1 cellular context compared by ENCODE assay signal in the genomic region with DNA sequence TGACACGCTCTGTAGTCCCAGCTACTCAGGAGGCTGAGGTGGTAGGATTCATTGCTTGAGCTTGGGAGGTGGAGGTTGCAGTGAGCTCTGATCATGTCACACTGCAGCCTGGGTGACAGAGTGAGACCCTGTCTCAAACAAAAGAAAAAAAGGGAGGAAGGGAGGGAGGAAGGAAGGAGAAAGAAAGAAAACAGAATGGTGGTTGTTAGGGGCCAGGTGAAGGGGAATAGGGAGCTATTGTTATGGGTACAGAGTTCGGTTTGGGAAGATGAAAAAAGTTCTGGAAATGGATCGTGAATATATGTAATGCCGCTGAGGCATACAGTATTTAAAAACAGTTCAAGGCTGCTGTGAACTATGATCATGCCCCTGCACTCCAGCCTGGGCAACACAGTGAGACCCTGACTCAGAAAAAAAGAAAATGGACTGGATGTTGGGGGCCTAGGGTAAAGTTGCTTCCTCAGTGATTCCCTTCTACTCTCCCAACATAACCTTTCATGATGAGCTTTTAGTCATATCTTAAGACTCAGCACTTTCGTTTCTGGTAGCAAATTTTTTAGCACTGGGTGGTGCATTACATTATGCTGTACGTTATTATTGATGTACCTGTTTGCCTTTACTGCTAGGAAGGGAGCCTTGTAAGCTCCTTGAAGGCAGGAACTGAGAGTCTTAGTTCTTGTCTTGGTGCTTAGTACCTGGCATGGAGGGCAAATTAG.
TF ChIP-seq lines count a peak whose summit lies in the region.

No MANE protein-coding gene starts in this region.

TF ChIP-seq in HEK293, 187 proteins besides CTCF, POLR2A, EP300 and RAD21 (continued from another document):
- TF ChIP-seq, protein P1, sequence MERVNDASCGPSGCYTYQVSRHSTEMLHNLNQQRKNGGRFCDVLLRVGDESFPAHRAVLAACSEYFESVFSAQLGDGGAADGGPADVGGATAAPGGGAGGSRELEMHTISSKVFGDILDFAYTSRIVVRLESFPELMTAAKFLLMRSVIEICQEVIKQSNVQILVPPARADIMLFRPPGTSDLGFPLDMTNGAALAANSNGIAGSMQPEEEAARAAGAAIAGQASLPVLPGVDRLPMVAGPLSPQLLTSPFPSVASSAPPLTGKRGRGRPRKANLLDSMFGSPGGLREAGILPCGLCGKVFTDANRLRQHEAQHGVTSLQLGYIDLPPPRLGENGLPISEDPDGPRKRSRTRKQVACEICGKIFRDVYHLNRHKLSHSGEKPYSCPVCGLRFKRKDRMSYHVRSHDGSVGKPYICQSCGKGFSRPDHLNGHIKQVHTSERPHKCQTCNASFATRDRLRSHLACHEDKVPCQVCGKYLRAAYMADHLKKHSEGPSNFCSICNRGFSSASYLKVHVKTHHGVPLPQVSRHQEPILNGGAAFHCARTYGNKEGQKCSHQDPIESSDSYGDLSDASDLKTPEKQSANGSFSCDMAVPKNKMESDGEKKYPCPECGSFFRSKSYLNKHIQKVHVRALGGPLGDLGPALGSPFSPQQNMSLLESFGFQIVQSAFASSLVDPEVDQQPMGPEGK (tag by site-specific recombination; IDR thresholded peaks at IDR 0.05) = no peak
- TF ChIP-seq ZNF37A (tag by site-specific recombination; IDR thresholded peaks at IDR 0.05) (no peak), BCL11A (tag by site-specific recombination; IDR thresholded peaks at IDR 0.05; ENCODE audit: low read depth) (no peak), YY1 (tag by site-specific recombination; IDR thresholded peaks at IDR 0.05) (no peak), ZNF514 (tag by site-specific recombination; IDR thresholded peaks at IDR 0.05) (no peak), ZNF366 (tag by site-specific recombination; conservative IDR thresholded peaks at IDR 0.05) (0 out of 2 replicates have a peak, but pooled peaks have one; percentile 30), ZNF121 (tag by site-specific recombination; IDR thresholded peaks at IDR 0.05) (peak; percentile 83), ZNF529 (tag by site-specific recombination; IDR thresholded peaks at IDR 0.05; ENCODE audit: insufficient replicate concordance) (no peak), MYNN (tag by site-specific recombination; IDR thresholded peaks at IDR 0.05; ENCODE audit: borderline replicate concordance) (no peak), PRDM1 (tag by site-specific recombination; IDR thresholded peaks at IDR 0.05) (no peak), ZBTB7A (tag by site-specific recombination; IDR thresholded peaks at IDR 0.05; ENCODE audit: low read depth) (no peak), ZNF791 (tag by site-specific recombination; IDR thresholded peaks at IDR 0.05) (peak; percentile 13; the same call in 1 of the 2 replicates), ZNF169 (tag by site-specific recombination; IDR thresholded peaks at IDR 0.05) (no peak), ZNF558 (tag by site-specific recombination; IDR thresholded peaks at IDR 0.05) (no peak), ZNF239 (tag by site-specific recombination; IDR thresholded peaks at IDR 0.05) (no peak)
- TF ChIP-seq, protein P2, sequence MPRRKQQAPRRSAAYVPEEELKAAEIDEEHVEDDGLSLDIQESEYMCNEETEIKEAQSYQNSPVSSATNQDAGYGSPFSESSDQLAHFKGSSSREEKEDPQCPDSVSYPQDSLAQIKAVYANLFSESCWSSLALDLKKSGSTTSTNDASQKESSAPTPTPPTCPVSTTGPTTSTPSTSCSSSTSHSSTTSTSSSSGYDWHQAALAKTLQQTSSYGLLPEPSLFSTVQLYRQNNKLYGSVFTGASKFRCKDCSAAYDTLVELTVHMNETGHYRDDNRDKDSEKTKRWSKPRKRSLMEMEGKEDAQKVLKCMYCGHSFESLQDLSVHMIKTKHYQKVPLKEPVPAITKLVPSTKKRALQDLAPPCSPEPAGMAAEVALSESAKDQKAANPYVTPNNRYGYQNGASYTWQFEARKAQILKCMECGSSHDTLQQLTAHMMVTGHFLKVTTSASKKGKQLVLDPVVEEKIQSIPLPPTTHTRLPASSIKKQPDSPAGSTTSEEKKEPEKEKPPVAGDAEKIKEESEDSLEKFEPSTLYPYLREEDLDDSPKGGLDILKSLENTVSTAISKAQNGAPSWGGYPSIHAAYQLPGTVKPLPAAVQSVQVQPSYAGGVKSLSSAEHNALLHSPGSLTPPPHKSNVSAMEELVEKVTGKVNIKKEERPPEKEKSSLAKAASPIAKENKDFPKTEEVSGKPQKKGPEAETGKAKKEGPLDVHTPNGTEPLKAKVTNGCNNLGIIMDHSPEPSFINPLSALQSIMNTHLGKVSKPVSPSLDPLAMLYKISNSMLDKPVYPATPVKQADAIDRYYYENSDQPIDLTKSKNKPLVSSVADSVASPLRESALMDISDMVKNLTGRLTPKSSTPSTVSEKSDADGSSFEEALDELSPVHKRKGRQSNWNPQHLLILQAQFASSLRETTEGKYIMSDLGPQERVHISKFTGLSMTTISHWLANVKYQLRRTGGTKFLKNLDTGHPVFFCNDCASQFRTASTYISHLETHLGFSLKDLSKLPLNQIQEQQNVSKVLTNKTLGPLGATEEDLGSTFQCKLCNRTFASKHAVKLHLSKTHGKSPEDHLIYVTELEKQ (tag by site-specific recombination; IDR thresholded peaks at IDR 0.05; ENCODE audit: borderline replicate concordance) = no peak
- TF ChIP-seq, protein P3, sequence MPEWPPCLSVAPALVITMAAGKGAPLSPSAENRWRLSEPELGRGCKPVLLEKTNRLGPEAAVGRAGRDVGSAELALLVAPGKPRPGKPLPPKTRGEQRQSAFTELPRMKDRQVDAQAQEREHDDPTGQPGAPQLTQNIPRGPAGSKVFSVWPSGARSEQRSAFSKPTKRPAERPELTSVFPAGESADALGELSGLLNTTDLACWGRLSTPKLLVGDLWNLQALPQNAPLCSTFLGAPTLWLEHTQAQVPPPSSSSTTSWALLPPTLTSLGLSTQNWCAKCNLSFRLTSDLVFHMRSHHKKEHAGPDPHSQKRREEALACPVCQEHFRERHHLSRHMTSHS (tag by site-specific recombination; IDR thresholded peaks at IDR 0.05) = no peak
- TF ChIP-seq, protein P4, sequence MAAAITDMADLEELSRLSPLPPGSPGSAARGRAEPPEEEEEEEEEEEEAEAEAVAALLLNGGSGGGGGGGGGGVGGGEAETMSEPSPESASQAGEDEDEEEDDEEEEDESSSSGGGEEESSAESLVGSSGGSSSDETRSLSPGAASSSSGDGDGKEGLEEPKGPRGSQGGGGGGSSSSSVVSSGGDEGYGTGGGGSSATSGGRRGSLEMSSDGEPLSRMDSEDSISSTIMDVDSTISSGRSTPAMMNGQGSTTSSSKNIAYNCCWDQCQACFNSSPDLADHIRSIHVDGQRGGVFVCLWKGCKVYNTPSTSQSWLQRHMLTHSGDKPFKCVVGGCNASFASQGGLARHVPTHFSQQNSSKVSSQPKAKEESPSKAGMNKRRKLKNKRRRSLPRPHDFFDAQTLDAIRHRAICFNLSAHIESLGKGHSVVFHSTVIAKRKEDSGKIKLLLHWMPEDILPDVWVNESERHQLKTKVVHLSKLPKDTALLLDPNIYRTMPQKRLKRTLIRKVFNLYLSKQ (tag by site-specific recombination; IDR thresholded peaks at IDR 0.05; ENCODE audit: borderline replicate concordance) = no peak
- TF ChIP-seq, protein P5, sequence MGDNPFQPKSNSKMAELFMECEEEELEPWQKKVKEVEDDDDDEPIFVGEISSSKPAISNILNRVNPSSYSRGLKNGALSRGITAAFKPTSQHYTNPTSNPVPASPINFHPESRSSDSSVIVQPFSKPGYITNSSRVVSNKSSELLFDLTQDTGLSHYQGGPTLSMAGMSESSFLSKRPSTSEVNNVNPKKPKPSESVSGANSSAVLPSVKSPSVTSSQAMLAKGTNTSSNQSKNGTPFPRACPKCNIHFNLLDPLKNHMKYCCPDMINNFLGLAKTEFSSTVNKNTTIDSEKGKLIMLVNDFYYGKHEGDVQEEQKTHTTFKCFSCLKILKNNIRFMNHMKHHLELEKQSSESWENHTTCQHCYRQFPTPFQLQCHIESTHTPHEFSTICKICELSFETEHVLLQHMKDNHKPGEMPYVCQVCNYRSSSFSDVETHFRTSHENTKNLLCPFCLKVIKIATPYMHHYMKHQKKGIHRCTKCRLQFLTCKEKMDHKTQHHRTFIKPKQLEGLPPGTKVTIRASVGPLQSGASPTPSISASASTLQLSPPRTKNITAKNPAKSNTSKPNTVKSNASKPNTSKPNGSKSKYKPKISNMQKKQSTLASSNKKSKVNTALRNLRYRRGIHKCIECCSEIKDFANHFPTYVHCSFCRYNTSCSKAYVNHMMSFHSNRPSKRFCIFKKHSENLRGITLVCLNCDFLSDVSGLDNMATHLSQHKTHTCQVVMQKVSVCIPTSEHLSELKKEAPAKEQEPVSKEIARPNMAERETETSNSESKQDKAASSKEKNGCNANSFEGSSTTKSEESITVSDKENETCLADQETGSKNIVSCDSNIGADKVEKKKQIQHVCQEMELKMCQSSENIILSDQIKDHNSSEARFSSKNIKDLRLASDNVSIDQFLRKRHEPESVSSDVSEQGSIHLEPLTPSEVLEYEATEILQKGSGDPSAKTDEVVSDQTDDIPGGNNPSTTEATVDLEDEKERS (tag by site-specific recombination; IDR thresholded peaks at IDR 0.05) = no peak
